Comparison of ENCODE assay signal across 1 cellular context in genomic region chr20:63829943-63830820, GRCh38.
A peak's percentile ranks its signal among the peaks of the same experiment; 100 is the strongest.
TF ChIP-seq lines count a peak whose summit lies in the region.

No MANE protein-coding gene starts in this region.

TF ChIP-seq in H1, 55 proteins besides CTCF, POLR2A, EP300 and RAD21 (continued from another document):
- TF ChIP-seq SAP30 (IDR thresholded peaks at IDR 0.05; ENCODE audit: insufficient read depth, insufficient replicate concordance, low read length) (peak; percentile 54), ATF2 (IDR thresholded peaks at IDR 0.05; ENCODE audit: low read length) (no peak), SP1 (IDR thresholded peaks at IDR 0.05; ENCODE audit: low read depth, low read length) (no peak), TEAD4 (IDR thresholded peaks at IDR 0.05; ENCODE audit: low read depth, low read length) (no peak), SUZ12 (IDR thresholded peaks at IDR 0.05; ENCODE audit: low read length) (no peak), MAFK (IDR thresholded peaks at IDR 0.05; ENCODE audit: low read depth, low read length) (no peak), RBBP5 (IDR thresholded peaks at IDR 0.05; ENCODE audit: borderline replicate concordance, low read depth, low read length) (no peak), FOSL1 (IDR thresholded peaks at IDR 0.05; ENCODE audit: insufficient read depth, low read depth, low read length) (no peak), GTF2F1 (IDR thresholded peaks at IDR 0.05; ENCODE audit: borderline replicate concordance, low read depth, low read length) (no peak), RNF2 (IDR thresholded peaks at IDR 0.05; ENCODE audit: borderline replicate concordance, low read depth, low read length, missing control alignments, poor library complexity, severe bottlenecking) (no peak), ASH2L (IDR thresholded peaks at IDR 0.05; ENCODE audit: low read length) (peak; percentile 41), TBP (IDR thresholded peaks at IDR 0.05; ENCODE audit: low read depth, low read length) (no peak), NRF1 (IDR thresholded peaks at IDR 0.05; ENCODE audit: low read depth, low read length) (no peak), KDM5A (IDR thresholded peaks at IDR 0.05; ENCODE audit: low read length) (no peak), HDAC6 (IDR thresholded peaks at IDR 0.05; ENCODE audit: low read depth, low read length) (no peak), SRF (IDR thresholded peaks at IDR 0.05; ENCODE audit: low read depth, low read length) (no peak), YY1 (IDR thresholded peaks at IDR 0.05; ENCODE audit: low read depth, low read length) (no peak), CREB1 (IDR thresholded peaks at IDR 0.05) (no peak), TAF7 (optimal IDR thresholded peaks at IDR 0.05; ENCODE audit: borderline replicate concordance, low read depth, low read length) (no peak), NANOG (IDR thresholded peaks at IDR 0.05; ENCODE audit: insufficient read depth, low read depth, low read length, poor library complexity, severe bottlenecking) (no peak), USF2 (IDR thresholded peaks at IDR 0.05; ENCODE audit: low read length) (no peak), EGR1 (IDR thresholded peaks at IDR 0.05; ENCODE audit: borderline replicate concordance, low read depth, low read length) (peak; percentile 13; the same call in 1 of the 2 replicates), RFX5 (IDR thresholded peaks at IDR 0.05; ENCODE audit: borderline replicate concordance, low read depth, low read length) (no peak), JUND (IDR thresholded peaks at IDR 0.05; ENCODE audit: low read length) (no peak), GABPA (IDR thresholded peaks at IDR 0.05; ENCODE audit: borderline replicate concordance, insufficient read depth, low read length) (no peak), MAX (IDR thresholded peaks at IDR 0.05) (0 out of 2 replicates have a peak, but pooled peaks have one; percentile 10), KDM4A (IDR thresholded peaks at IDR 0.05; ENCODE audit: low read depth, low read length, severe bottlenecking) (peak; percentile 13), SIX5 (IDR thresholded peaks at IDR 0.05; ENCODE audit: low read depth, low read length) (no peak), EZH2 (IDR thresholded peaks at IDR 0.05; ENCODE audit: low read depth, low read length, severe bottlenecking) (peak; percentile 14), CTBP2 (IDR thresholded peaks at IDR 0.05; ENCODE audit: borderline replicate concordance, insufficient read depth, insufficient read length, low read length) (no peak), HDAC2 (IDR thresholded peaks at IDR 0.05; ENCODE audit: borderline replicate concordance in 1 of 2, low read depth in 2 of 2, low read length in 2 of 2) (peak in 1 of 2 experiments; percentile 48; a peak in 1 of 4 replicates), CBX8 (IDR thresholded peaks at IDR 0.05; ENCODE audit: borderline replicate concordance, low read depth, low read length) (no peak), CBX5 (IDR thresholded peaks at IDR 0.05; ENCODE audit: low read depth, low read length) (no peak), BCL11A (IDR thresholded peaks at IDR 0.05; ENCODE audit: low read depth in 2 of 2, low read length in 2 of 2) (no peak), SIRT6 (IDR thresholded peaks at IDR 0.05; ENCODE audit: low read length) (no peak), E2F6 (IDR thresholded peaks at IDR 0.05) (no peak), TAF1 (IDR thresholded peaks at IDR 0.05; ENCODE audit: low read depth, low read length) (no peak), CHD2 (IDR thresholded peaks at IDR 0.05; ENCODE audit: low read length) (no peak), SIN3A (conservative IDR thresholded peaks at IDR 0.05 in 1 of 2, IDR thresholded peaks at IDR 0.05 in 1 of 2; ENCODE audit: low read depth in 1 of 2, low read length in 2 of 2) (peak; percentile 42 to 90; a peak in 2 of 4 replicates)
